16 cellular contexts compared by ENCODE assay signal in the genomic region with DNA sequence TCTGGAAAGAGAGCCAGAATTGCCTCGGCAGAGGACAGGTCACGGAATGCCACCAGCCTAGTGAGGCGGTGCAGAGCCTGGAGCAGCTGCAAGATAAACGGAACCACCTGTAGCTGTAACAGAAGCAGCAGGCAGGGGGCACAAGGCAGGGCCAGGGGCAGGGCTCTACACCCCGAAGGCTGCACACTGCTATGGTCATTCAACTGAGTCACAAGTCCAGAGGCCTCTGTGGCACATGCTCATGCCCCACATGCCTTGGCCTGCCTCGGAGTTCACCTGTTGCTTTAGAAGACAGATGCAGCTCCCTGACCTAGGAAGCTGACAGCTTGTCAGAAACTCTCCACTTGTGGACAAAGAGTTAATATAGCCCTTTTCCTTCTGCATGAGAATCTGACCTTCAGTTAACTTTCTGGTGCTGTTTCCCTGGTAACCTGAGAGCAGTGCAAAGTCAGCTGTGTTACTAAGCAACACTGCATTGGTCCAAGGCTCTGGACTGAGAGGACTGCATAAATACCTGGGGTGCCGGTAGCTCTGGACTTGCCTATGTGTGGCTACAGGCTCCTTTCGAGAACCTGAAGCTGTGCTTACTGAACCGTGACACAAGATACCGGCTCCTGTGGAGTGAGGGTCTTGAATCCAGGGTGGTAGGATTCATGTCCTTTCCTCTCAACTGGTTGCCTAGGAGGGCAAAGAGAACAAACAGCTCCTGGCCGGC. TPM values are rescaled to one million over a fixed set of nuclear protein-coding genes. Genes with fewer than 3 reads are reported as not detected.
A peak's percentile ranks its signal among the peaks of the same experiment; 100 is the strongest.
DNase-seq lines count a peak whose midpoint lies in the region; ATAC-seq, FAIRE-seq and TF ChIP-seq lines count a peak whose summit lies in the region.
"Had no signal": no experiment of that assay in that cellular context is flagged by ENCODE, and none has a peak within 500 bp of the region (broad histone marks: within the 10 kb centered on the region; RNA-seq: fewer than 3 reads in every experiment).

No MANE protein-coding gene starts in this region.

- H3K9me3 ChIP-seq in HepG2 (ENCODE audit: low read length) (no peaks in the 10 kb centered on the region), right lobe of liver (no peaks in the 10 kb centered on the region), colonic mucosa (no peaks in the 10 kb centered on the region), aorta (ENCODE audit: control insufficient read depth, low read length) (peaks cover 1% of the 10 kb centered on the region)
- H3K9me3 ChIP-seq: SJSA1 had no signal

- no peak for DNase-seq in HepG2 (ENCODE audit: low spot score)
- DNase-seq in right lobe of liver, result no peak
- peak; percentile 10 for DNase-seq in colonic mucosa
- peak; percentile 88 for DNase-seq in left kidney (ENCODE audit: low read depth, low spot score)
- DNase-seq in aorta, result no peak
- DNase-seq in GM13976 (ENCODE audit: low spot score), result no peak
- no peak for DNase-seq in endothelial cell (ENCODE audit: low spot score)
- DNase-seq: activated CD4-positive, alpha-beta T cell treated with anti-CD3 and anti-CD28 coated beads, Interleukin-2, amount 10 ng/mL, durations not matched to agents 24 days and 14 days; activated naive CD8-positive, alpha-beta T cell treated with anti-CD3 and anti-CD28 coated beads for 36 hours; activated T-cell treated with anti-CD3 and anti-CD28 coated beads, Interleukin-2, amount 50 U/mL, for 24 hours; NCI-H1694 treated with DMSO at 0.1 percent for 48 hours; OCI-M1 had no signal

- H3K4me3 ChIP-seq in HepG2 (replicated peaks in 1 of 3; ENCODE audit: insufficient read depth in 1 of 3, low read depth in 2 of 3, low read length in 3 of 3) (no peak overlapping the region), right lobe of liver (no peak overlapping the region), colonic mucosa (no peak overlapping the region), aorta (ENCODE audit: low read length in 2 of 2) (no peak overlapping the region)
- H3K4me3 ChIP-seq: SJSA1 had no signal

- TF ChIP-seq RAD21 in HepG2 (CRISPR knock-in tag; IDR thresholded peaks at IDR 0.05), result no peak

- BruUV-seq in HepG2 (replicated peaks; lab: Mats Ljungman, UMichigan), result no TSS peak

- peaks cover 11 to 23% of the 10 kb centered on the region in 2 experiments; a peak in 4 of 5 replicates for H3K36me3 ChIP-seq in HepG2 (replicated peaks in 1 of 2; ENCODE audit: control insufficient read depth in 1 of 2, insufficient read depth in 2 of 2, low read length in 2 of 2)
- peaks cover 0 to 28% (median 20%) of the 10 kb centered on the region in 4 donors for H3K36me3 ChIP-seq in right lobe of liver
- H3K36me3 ChIP-seq in colonic mucosa, result peaks cover 8% of the 10 kb centered on the region
- H3K36me3 ChIP-seq in aorta (ENCODE audit: control insufficient read depth in 1 of 2, insufficient read depth in 2 of 2, low read length in 1 of 2), result peaks cover 2 to 13% of the 10 kb centered on the region in 2 donors

- TF ChIP-seq POLR2A in HepG2 (IDR thresholded peaks at IDR 0.05; ENCODE audit: insufficient read depth in 1 of 2, low read depth in 2 of 2, low read length in 2 of 2) (no peak), right lobe of liver (IDR thresholded peaks at IDR 0.05) (no peak)

- no peak overlapping the region for H3K4me2 ChIP-seq in HepG2 (ENCODE audit: low read depth, low read length)
- H3K4me2 ChIP-seq: KMS-11 had no signal

- H3K9me3 Mint-ChIP-seq in endothelial cell (ENCODE audit: unreplicated experiment), result no peaks in the 10 kb centered on the region
- H3K9me3 Mint-ChIP-seq: activated CD4-positive, alpha-beta T cell treated with anti-CD3 and anti-CD28 coated beads, Interleukin-2, amount 10 ng/mL, durations not matched to agents 24 days and 14 days; activated T-cell treated with anti-CD3 and anti-CD28 coated beads, Interleukin-2, amount 50 U/mL, for 24 hours had no signal

- peaks cover 3% of the 10 kb centered on the region for H3K27me3 Mint-ChIP-seq in endothelial cell (ENCODE audit: unreplicated experiment)
- H3K27me3 Mint-ChIP-seq: activated CD4-positive, alpha-beta T cell treated with anti-CD3 and anti-CD28 coated beads, Interleukin-2, amount 10 ng/mL, durations not matched to agents 24 days and 14 days; activated naive CD8-positive, alpha-beta T cell treated with anti-CD3 and anti-CD28 coated beads for 36 hours; activated T-cell treated with anti-CD3 and anti-CD28 coated beads, Interleukin-2, amount 50 U/mL, for 24 hours had no signal

- ATAC-seq in HepG2 (peak; percentile 56), right lobe of liver (no peak), aorta (ENCODE audit: low FRiP score) (peak; percentile 19), GM21737 (IDR thresholded peaks at IDR 0.05; ENCODE audit: unreplicated experiment) (no peak)
- ATAC-seq: left lobe of liver had no signal

- H3K27ac Mint-ChIP-seq in endothelial cell (ENCODE audit: unreplicated experiment), result no peak overlapping the region
- H3K27ac Mint-ChIP-seq: activated CD4-positive, alpha-beta T cell treated with anti-CD3 and anti-CD28 coated beads, Interleukin-2, amount 10 ng/mL, durations not matched to agents 24 days and 14 days; activated naive CD8-positive, alpha-beta T cell treated with anti-CD3 and anti-CD28 coated beads for 36 hours; activated T-cell treated with anti-CD3 and anti-CD28 coated beads, Interleukin-2, amount 50 U/mL, for 24 hours had no signal

- peaks cover 4% of the 10 kb centered on the region for H3K36me3 Mint-ChIP-seq in endothelial cell (ENCODE audit: low read depth, unreplicated experiment)

- H4K20me1 ChIP-seq in HepG2 (ENCODE audit: insufficient read depth, low read length), result no peaks in the 10 kb centered on the region

- POLR2A ChIA-PET in HepG2 (lab: Yijun Ruan, JAX), result no interaction called here

- intact Hi-C loops in HepG2 (cut with micrococcal nuclease; ENCODE audit: unreplicated experiment), result no loop called here
- intact Hi-C loops in right lobe of liver (cut with DNase I), result no loop called here
- intact Hi-C loops in colonic mucosa (cut with DNase I), result no loop called here
- intact Hi-C loops in aorta (cut with DNase I), result loop anchor here in 1 of 2 donors (10.0 kb wide), 1 partner anchor 334 kb away; the partner anchor contains the start of gene LDLRAD3

- in situ Hi-C loops in HepG2 (cut with HindIII; ENCODE audit: extremely low pct_ligation_motif_present, low pct_unique_long_range_greater_than_20kb), result no loop called here
- in situ Hi-C loops in GM13976 (cut with MboI; ENCODE audit: low sequenced_read_pairs, unreplicated experiment), result no loop called here

- FAIRE-seq in HepG2 (lab: Jason Lieb, UNC), result no peak

- peaks cover 4% of the 10 kb centered on the region for H3K79me2 ChIP-seq in HepG2 (ENCODE audit: insufficient read depth, low read length)

- H3K4me1 ChIP-seq in HepG2 (ENCODE audit: insufficient read depth, low read length), result no peaks in the 10 kb centered on the region
- H3K4me1 ChIP-seq in right lobe of liver, result no peaks in the 10 kb centered on the region
- H3K4me1 ChIP-seq in colonic mucosa, result no peaks in the 10 kb centered on the region
- no peaks in the 10 kb centered on the region for H3K4me1 ChIP-seq in aorta (ENCODE audit: control insufficient read depth in 1 of 2, insufficient read depth in 2 of 2, low read length in 2 of 2)
- H3K4me1 ChIP-seq: SJSA1 had no signal

- no peak for TF ChIP-seq CTCF in HepG2 (CRISPR knock-in tag; IDR thresholded peaks at IDR 0.05)
- TF ChIP-seq CTCF in right lobe of liver (IDR thresholded peaks at IDR 0.05), result no peak
- TF ChIP-seq CTCF in colonic mucosa (IDR thresholded peaks at IDR 0.05), result no peak
- no peak for TF ChIP-seq CTCF in GM13976 (IDR thresholded peaks at IDR 0.05; ENCODE audit: borderline replicate concordance, control extremely low read depth, extremely low read depth, insufficient read depth, missing control alignments)
- no peak for TF ChIP-seq CTCF in endothelial cell (IDR thresholded peaks at IDR 0.05; ENCODE audit: unreplicated experiment)

- H3K4me1 Mint-ChIP-seq in endothelial cell (ENCODE audit: unreplicated experiment), result peaks cover 11% of the 10 kb centered on the region

- H3K4me3 Mint-ChIP-seq in endothelial cell (ENCODE audit: unreplicated experiment), result no peak overlapping the region
- H3K4me3 Mint-ChIP-seq: activated CD4-positive, alpha-beta T cell treated with anti-CD3 and anti-CD28 coated beads, Interleukin-2, amount 10 ng/mL, durations not matched to agents 24 days and 14 days; activated naive CD8-positive, alpha-beta T cell treated with anti-CD3 and anti-CD28 coated beads for 36 hours; activated T-cell treated with anti-CD3 and anti-CD28 coated beads, Interleukin-2, amount 50 U/mL, for 24 hours had no signal

- H2AFZ ChIP-seq in HepG2 (ENCODE audit: low read length), result no peak overlapping the region

- CTCF ChIA-PET in HepG2 (lab: Yijun Ruan, JAX; ENCODE audit: low intra/inter-chr PET ratio, low total read pairs), result no interaction called here

- H3K9ac ChIP-seq in HepG2 (ENCODE audit: insufficient read depth, low read depth, low read length) (no peak overlapping the region), colonic mucosa (ENCODE audit: low read depth in 2 of 2, low read length in 2 of 2) (no peak overlapping the region)
- H3K9ac ChIP-seq: KMS-11 had no signal

- H3K27me3 ChIP-seq in HepG2 (ENCODE audit: control insufficient read depth in 1 of 2, insufficient read depth in 2 of 2, low read length in 2 of 2), result no peaks in the 10 kb centered on the region
- H3K27me3 ChIP-seq in right lobe of liver, result no peaks in the 10 kb centered on the region
- no peaks in the 10 kb centered on the region for H3K27me3 ChIP-seq in colonic mucosa
- H3K27me3 ChIP-seq in aorta (ENCODE audit: control insufficient read depth in 1 of 2, insufficient read depth in 2 of 2, low read length in 1 of 2), result no peaks in the 10 kb centered on the region
- H3K27me3 ChIP-seq: SJSA1 had no signal

- H3K27ac ChIP-seq in HepG2 (ENCODE audit: extremely low read length, insufficient read depth, low read length) (no peak overlapping the region), right lobe of liver (no peak overlapping the region), colonic mucosa (no peak overlapping the region), aorta (ENCODE audit: low read depth in 1 of 2, low read length in 2 of 2) (no peak overlapping the region)
- H3K27ac ChIP-seq: KMS-11, SJSA1 had no signal

- 100% methylated on average over 5 of the region's 11 CpGs for WGBS in HepG2 (ENCODE audit: low lambda C conversion rate)
- WGBS in right lobe of liver (ENCODE audit: insufficient coverage, low coverage, low lambda C conversion rate, missing lambda C conversion rate), result no CpG with 5 or more reads among the region's 11 CpGs
- WGBS in aorta, 2 donors, result 68 to 74% methylated on average over 11 of the region's 11 CpGs

- TF ChIP-seq EP300 in HepG2 (IDR thresholded peaks at IDR 0.05; ENCODE audit: low read depth in 2 of 2, low read length in 2 of 2), result no peak
- TF ChIP-seq EP300 in HepG2 (CRISPR knock-in tag; IDR thresholded peaks at IDR 0.05; ENCODE audit: borderline replicate concordance), result no peak

RNA-seq across cellular contexts. Expression of gene COMMD9, which starts 10.5 kb away (rescaled TPM):
- total RNA-seq in HepG2 (2016; rRNA removed; fragmentation: Illumina TruSeq; extraction: Trizol) (76.7 and 103 TPM in 2 replicates), right lobe of liver (10 to 100 TPM; 30.6 to 41.4 (median 34.6) TPM), colonic mucosa (10 to 100 TPM; 40.6 to 55.9 TPM), aorta (10 to 100 TPM; 30.2 to 37.5 TPM), endothelial cell (ENCODE audit: unreplicated experiment) (66.1 TPM)
- 20.2 and 31.5 TPM in 2 replicates for total RNA-seq in HepG2 (2016; cell fraction: cytosol; rRNA removed; fragmentation: Illumina TruSeq; extraction: Trizol; ENCODE audit: low read depth)
- 74.2 and 108 TPM in 2 replicates for total RNA-seq in HepG2 (2016; cell fraction: insoluble cytoplasmic fraction; rRNA removed; fragmentation: Illumina TruSeq; extraction: Trizol)
- total RNA-seq in HepG2 (2016; cell fraction: membrane; rRNA removed; fragmentation: Illumina TruSeq; extraction: Trizol), result 50.6 and 58.1 TPM in 2 replicates
- total RNA-seq in HepG2 (2016; cell fraction: nucleus; rRNA removed; fragmentation: Illumina TruSeq; extraction: Trizol), result 31.5 and 37.0 TPM in 2 replicates
- polyA plus RNA-seq in HepG2 (2011; rRNA removed) (43.6 and 47.3 TPM in 2 replicates), aorta (10 to 100 TPM; 23.6 to 28.9 TPM)
- 31.6 and 41.1 TPM in 2 replicates for polyA plus RNA-seq in HepG2 (2011; cell fraction: cytosol; rRNA removed)
- 34.3 and 38.0 TPM in 2 replicates for polyA plus RNA-seq in HepG2 (2011; cell fraction: nucleus; rRNA removed)
- 21.2 and 32.0 TPM in 2 replicates for polyA plus RNA-seq in HepG2 (2012)
- 37.1 and 37.2 TPM in 2 replicates for polyA plus RNA-seq in HepG2 (2016; cell fraction: cytosol; fragmentation: Illumina TruSeq; extraction: Trizol; ENCODE audit: low read depth)
- polyA plus RNA-seq in HepG2 (2016; cell fraction: insoluble cytoplasmic fraction; fragmentation: Illumina TruSeq; extraction: Trizol; ENCODE audit: low read depth), result 119 and 125 TPM in 2 replicates
- polyA plus RNA-seq in HepG2 (2016; cell fraction: membrane; fragmentation: Illumina TruSeq; extraction: Trizol; ENCODE audit: low read depth), result 40.9 and 54.7 TPM in 2 replicates
- polyA plus RNA-seq in HepG2 (2016; cell fraction: nucleus; fragmentation: Illumina TruSeq; extraction: Trizol; ENCODE audit: insufficient read depth, low read depth), result 51.5 and 57.1 TPM in 2 replicates
- 48.6 and 163 TPM in 2 replicates for polyA minus RNA-seq in HepG2 (2011; rRNA and poly(A)+ RNA removed; ENCODE audit: low replicate concordance)
- 10.0 and 12.1 TPM in 2 replicates for polyA minus RNA-seq in HepG2 (2011; cell fraction: cytosol; rRNA and poly(A)+ RNA removed)
- polyA minus RNA-seq in HepG2 (2011; cell fraction: nucleus; rRNA and poly(A)+ RNA removed), result 26.5 and 29.2 TPM in 2 replicates

RNA-seq across cellular contexts. Expression of gene PRR5L, which starts 17.4 kb away (rescaled TPM):
- total RNA-seq in HepG2 (2016; rRNA removed; fragmentation: Illumina TruSeq; extraction: Trizol), result not detected in 2 replicates
- not detected in 2 replicates for total RNA-seq in HepG2 (2016; cell fraction: cytosol; rRNA removed; fragmentation: Illumina TruSeq; extraction: Trizol; ENCODE audit: low read depth)
- total RNA-seq in HepG2 (2016; cell fraction: insoluble cytoplasmic fraction; rRNA removed; fragmentation: Illumina TruSeq; extraction: Trizol), result not detected in 2 replicates
- not detected in 2 replicates for total RNA-seq in HepG2 (2016; cell fraction: membrane; rRNA removed; fragmentation: Illumina TruSeq; extraction: Trizol)
- total RNA-seq in HepG2 (2016; cell fraction: nucleus; rRNA removed; fragmentation: Illumina TruSeq; extraction: Trizol), result not detected in 2 replicates
- polyA plus RNA-seq in HepG2 (2011; rRNA removed), result 0.16 TPM in 1 of 2 replicates, not detected in the other
- 0.05 and 0.07 TPM in 2 replicates for polyA plus RNA-seq in HepG2 (2011; cell fraction: cytosol; rRNA removed)
- polyA plus RNA-seq in HepG2 (2011; cell fraction: nucleus; rRNA removed), result 0.54 and 0.64 TPM in 2 replicates
- polyA plus RNA-seq in HepG2 (2012), result not detected in 2 replicates
- not detected in 2 replicates for polyA plus RNA-seq in HepG2 (2016; cell fraction: cytosol; fragmentation: Illumina TruSeq; extraction: Trizol; ENCODE audit: low read depth)
- polyA plus RNA-seq in HepG2 (2016; cell fraction: insoluble cytoplasmic fraction; fragmentation: Illumina TruSeq; extraction: Trizol; ENCODE audit: low read depth), result not detected in 2 replicates
- not detected in 2 replicates for polyA plus RNA-seq in HepG2 (2016; cell fraction: membrane; fragmentation: Illumina TruSeq; extraction: Trizol; ENCODE audit: low read depth)
- not detected in 2 replicates for polyA plus RNA-seq in HepG2 (2016; cell fraction: nucleus; fragmentation: Illumina TruSeq; extraction: Trizol; ENCODE audit: insufficient read depth, low read depth)
- 0.40 and 6.6 TPM in 2 replicates for polyA minus RNA-seq in HepG2 (2011; rRNA and poly(A)+ RNA removed; ENCODE audit: low replicate concordance)
- polyA minus RNA-seq in HepG2 (2011; cell fraction: cytosol; rRNA and poly(A)+ RNA removed), result not detected in 2 replicates
- not detected in 2 replicates for polyA minus RNA-seq in HepG2 (2011; cell fraction: nucleus; rRNA and poly(A)+ RNA removed)
- total RNA-seq in right lobe of liver, result 1 to 10 TPM; 2.2 to 4.5 (median 2.3) TPM
- total RNA-seq in colonic mucosa, result 100 to 1,000 TPM in 1 of 2 donors, 10 to 100 TPM in 1; 80.9 to 169 TPM
- 10 to 100 TPM in 1 of 2 donors, 1 to 10 TPM in 1; 4.7 to 15.3 TPM for total RNA-seq in aorta
- polyA plus RNA-seq in aorta, result 1 to 10 TPM; 3.3 to 6.0 TPM
- 122 TPM for total RNA-seq in endothelial cell (ENCODE audit: unreplicated experiment)

Comparison
In these comparisons a context has a peak if more than half of its experiments do, and no peak if none do; other contexts are left out.
1. ATAC-seq: peak in HepG2 (single experiment) and aorta (single experiment); none in right lobe of liver (0 of 4) and GM21737 (single experiment).
2. DNase-seq: peak in colonic mucosa (single experiment) and left kidney (single experiment); none in HepG2 (single experiment), right lobe of liver (0 of 3), aorta (0 of 2), GM13976 (single experiment) and endothelial cell (single experiment).